ENCODE assay signal across 36 cellular contexts in the genomic region with DNA sequence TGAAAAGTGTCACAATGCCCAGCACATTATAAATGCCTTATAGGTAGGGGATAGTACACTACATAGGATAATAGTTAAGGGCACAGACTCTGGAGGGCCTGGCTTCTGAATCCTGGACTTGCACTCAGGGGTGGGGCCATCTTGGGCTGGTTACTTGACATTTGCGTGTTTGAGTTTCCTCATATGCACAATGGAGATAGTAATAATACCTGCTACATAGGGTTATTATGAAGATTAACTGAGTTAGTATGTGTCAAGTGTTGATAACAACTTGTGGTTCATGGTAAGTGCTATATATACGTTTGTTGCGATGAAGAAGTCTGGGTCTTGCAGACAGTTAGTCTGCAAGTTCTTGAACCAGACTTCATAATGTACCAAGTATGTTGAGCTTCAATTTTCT. TPM values are rescaled to one million over a fixed set of nuclear protein-coding genes. Genes with fewer than 3 reads are reported as not detected.
"Had no signal": no experiment of that assay in that cellular context is flagged by ENCODE, and none has a peak within 500 bp of the region (broad histone marks: within the 10 kb centered on the region; RNA-seq: fewer than 3 reads in every experiment).

No MANE protein-coding gene starts in this region.

- H3K27ac ChIP-seq: body of pancreas, brain microvascular endothelial cell, breast epithelium, WERI-Rb-1 had no signal

- H3K4me1 Mint-ChIP-seq: activated CD4-positive, alpha-beta memory T cell treated with anti-CD3 and anti-CD28 coated beads, Interleukin-2, amount 10 ng/mL, durations not matched to agents 7 days and 5 days; activated CD4-positive, alpha-beta T cell treated with anti-CD3 and anti-CD28 coated beads for 36 hours; activated CD4-positive, alpha-beta T cell treated with anti-CD3 and anti-CD28 coated beads, Interleukin-2, amount 10 ng/mL, durations not matched to agents 7 days and 5 days; activated CD8-positive, alpha-beta memory T cell treated with anti-CD3 and anti-CD28 coated beads, Interleukin-2, amount 10 ng/mL, durations not matched to agents 7 days and 5 days; activated naive CD8-positive, alpha-beta T cell treated with anti-CD3 and anti-CD28 coated beads for 36 hours; activated T-helper 17 cell treated with anti-CD3 and anti-CD28 coated beads, Interleukin-2, amount 50 U/mL, for 72 hours had no signal

- H3K9me3 Mint-ChIP-seq: activated CD4-positive, alpha-beta memory T cell treated with anti-CD3 and anti-CD28 coated beads, Interleukin-2, amount 10 ng/mL, durations not matched to agents 7 days and 5 days; activated CD4-positive, alpha-beta T cell treated with anti-CD3 and anti-CD28 coated beads, Interleukin-2, amount 10 ng/mL, durations not matched to agents 7 days and 5 days; activated naive CD8-positive, alpha-beta T cell treated with anti-CD3 and anti-CD28 coated beads for 36 hours; activated T-cell treated with anti-CD3 and anti-CD28 coated beads, Interleukin-2, amount 50 U/mL, for 4 hours; activated T-helper 1 cell treated with anti-CD3 and anti-CD28 coated beads, Interleukin-12 subunit alpha, Interleukin-12 subunit beta, Interleukin-2, Interleukin-4 antibody, amounts not matched to agents 30 ng/mL and 10 ng/mL and 1 ng/mL, durations not matched to agents 14 hours and 24 hours and 36 hours; T-helper 1 cell treated with Interleukin-12 subunit alpha and Interleukin-12 subunit beta and Interleukin-4 antibody, amounts not matched to agents 30 μg/mL and 1 μg/mL, for 36 hours; T-helper 2 cell treated with Interferon-gamma antibody and Interleukin-4, amounts not matched to agents 5 μg/mL and 100 μg/mL, for 36 hours; WTC11 had no signal

- H3K27ac Mint-ChIP-seq: activated CD4-positive, alpha-beta memory T cell treated with anti-CD3 and anti-CD28 coated beads, Interleukin-2, amount 10 ng/mL, durations not matched to agents 7 days and 5 days; activated CD4-positive, alpha-beta T cell treated with anti-CD3 and anti-CD28 coated beads for 36 hours; activated CD4-positive, alpha-beta T cell treated with anti-CD3 and anti-CD28 coated beads, Interleukin-2, amount 10 ng/mL, durations not matched to agents 7 days and 5 days; activated CD8-positive, alpha-beta memory T cell treated with anti-CD3 and anti-CD28 coated beads, Interleukin-2, amount 10 ng/mL, durations not matched to agents 7 days and 5 days; activated CD8-positive, alpha-beta T cell treated with anti-CD3 and anti-CD28 coated beads, Interleukin-2, amount 10 ng/mL, durations not matched to agents 7 days and 5 days; activated naive CD4-positive, alpha-beta T cell treated with anti-CD3 and anti-CD28 coated beads for 36 hours; activated naive CD4-positive, alpha-beta T cell treated with anti-CD3 and anti-CD28 coated beads, Interleukin-2, amount 50 U/mL, for 72 hours; activated naive CD8-positive, alpha-beta T cell treated with anti-CD3 and anti-CD28 coated beads for 36 hours; activated T-cell treated with anti-CD3 and anti-CD28 coated beads, Interleukin-2, amount 50 U/mL, for 72 hours; activated T-helper 1 cell treated with anti-CD3 and anti-CD28 coated beads, Interleukin-12 subunit alpha, Interleukin-12 subunit beta, Interleukin-2, Interleukin-4 antibody, amounts not matched to agents 30 ng/mL and 10 ng/mL and 1 ng/mL, durations not matched to agents 14 hours and 24 hours and 36 hours; activated T-helper 17 cell treated with anti-CD3 and anti-CD28 coated beads, Interleukin-2, amount 50 U/mL, for 72 hours; T-helper 1 cell treated with Interleukin-12 subunit alpha and Interleukin-12 subunit beta and Interleukin-4 antibody, amounts not matched to agents 30 μg/mL and 1 μg/mL, for 36 hours; T-helper 2 cell treated with Interferon-gamma antibody and Interleukin-4, amounts not matched to agents 5 μg/mL and 100 μg/mL, for 36 hours; WTC11 had no signal

- H3K4me3 ChIP-seq: adrenal gland, body of pancreas, breast epithelium had no signal

- H3K36me3 ChIP-seq: adrenal gland, brain microvascular endothelial cell, breast epithelium, WERI-Rb-1 had no signal

- H3K4me1 ChIP-seq: body of pancreas had no signal

- H3K9me3 ChIP-seq: adrenal gland, body of pancreas, breast epithelium had no signal

- H3K36me3 Mint-ChIP-seq: activated CD8-positive, alpha-beta memory T cell treated with anti-CD3 and anti-CD28 coated beads, Interleukin-2, amount 10 ng/mL, durations not matched to agents 7 days and 5 days; activated naive CD4-positive, alpha-beta T cell treated with anti-CD3 and anti-CD28 coated beads, Interleukin-2, amount 50 U/mL, for 72 hours; activated naive CD8-positive, alpha-beta T cell treated with anti-CD3 and anti-CD28 coated beads for 36 hours; WTC11 had no signal

- H3K27me3 ChIP-seq: adrenal gland, body of pancreas, brain microvascular endothelial cell, breast epithelium had no signal

- DNase-seq: activated CD4-positive, alpha-beta memory T cell treated with anti-CD3 and anti-CD28 coated beads, Interleukin-2, amount 10 ng/mL, durations not matched to agents 7 days and 5 days; activated CD4-positive, alpha-beta T cell treated with anti-CD3 and anti-CD28 coated beads for 1 hour; activated CD4-positive, alpha-beta T cell treated with anti-CD3 and anti-CD28 coated beads for 36 hours; activated CD4-positive, alpha-beta T cell treated with anti-CD3 and anti-CD28 coated beads for 48 hours; activated CD4-positive, alpha-beta T cell treated with anti-CD3 and anti-CD28 coated beads, Interleukin-2, amount 10 ng/mL, durations not matched to agents 7 days and 5 days; activated CD4-positive, alpha-beta T cell treated with anti-CD3 and anti-CD28 coated beads, Interleukin-2, amount 50 U/mL, for 48 hours; activated CD4-positive, CD25-positive, alpha-beta regulatory T cell; activated CD8-positive, alpha-beta memory T cell treated with anti-CD3 and anti-CD28 coated beads for 24 hours; activated CD8-positive, alpha-beta memory T cell treated with anti-CD3 and anti-CD28 coated beads, Interleukin-2, amount 10 ng/mL, durations not matched to agents 7 days and 5 days; activated CD8-positive, alpha-beta memory T cell treated with anti-CD3 and anti-CD28 coated beads, Interleukin-2, amount 50 U/mL, for 48 hours; activated CD8-positive, alpha-beta T cell treated with anti-CD3 and anti-CD28 coated beads, Interleukin-2, amount 10 ng/mL, durations not matched to agents 7 days and 5 days; activated effector memory CD4-positive, alpha-beta T cell treated with anti-CD3 and anti-CD28 coated beads, Interleukin-2, amount 50 U/mL, for 16 hours; activated gamma-delta T cell treated with Interleukin-2 at 50 U/mL for 16 hours; activated naive CD4-positive, alpha-beta T cell; activated naive CD4-positive, alpha-beta T cell treated with anti-CD3 and anti-CD28 coated beads for 36 hours; activated naive CD4-positive, alpha-beta T cell treated with anti-CD3 and anti-CD28 coated beads, Interleukin-2, amount 50 U/mL, for 16 hours; activated naive CD8-positive, alpha-beta T cell treated with anti-CD3 and anti-CD28 coated beads for 36 hours; activated T-cell treated with anti-CD3 and anti-CD28 coated beads, Interleukin-2, amount 50 U/mL, for 4 hours; activated T-cell treated with anti-CD3 and anti-CD28 coated beads, Interleukin-2, amount 50 U/mL, for 72 hours; adrenal gland; amniotic stem cell; aorta; body of pancreas; brain microvascular endothelial cell; central memory CD4-positive, alpha-beta T cell; T-helper 1 cell; T-helper 2 cell; T-helper 9 cell; WERI-Rb-1 had no signal

- H3K4me3 Mint-ChIP-seq: activated CD4-positive, alpha-beta memory T cell treated with anti-CD3 and anti-CD28 coated beads, Interleukin-2, amount 10 ng/mL, durations not matched to agents 7 days and 5 days; activated CD4-positive, alpha-beta T cell treated with anti-CD3 and anti-CD28 coated beads for 36 hours; activated CD4-positive, alpha-beta T cell treated with anti-CD3 and anti-CD28 coated beads, Interleukin-2, amount 10 ng/mL, durations not matched to agents 7 days and 5 days; activated CD8-positive, alpha-beta memory T cell treated with anti-CD3 and anti-CD28 coated beads, Interleukin-2, amount 10 ng/mL, durations not matched to agents 7 days and 5 days; activated CD8-positive, alpha-beta T cell treated with anti-CD3 and anti-CD28 coated beads, Interleukin-2, amount 10 ng/mL, durations not matched to agents 7 days and 5 days; activated naive CD4-positive, alpha-beta T cell treated with anti-CD3 and anti-CD28 coated beads for 36 hours; activated naive CD8-positive, alpha-beta T cell treated with anti-CD3 and anti-CD28 coated beads for 36 hours; activated T-cell treated with anti-CD3 and anti-CD28 coated beads, Interleukin-2, amount 50 U/mL, for 4 hours; activated T-cell treated with anti-CD3 and anti-CD28 coated beads, Interleukin-2, amount 50 U/mL, for 72 hours; activated T-helper 1 cell treated with anti-CD3 and anti-CD28 coated beads, Interleukin-12 subunit alpha, Interleukin-12 subunit beta, Interleukin-2, Interleukin-4 antibody, amounts not matched to agents 30 ng/mL and 10 ng/mL and 1 ng/mL, durations not matched to agents 14 hours and 24 hours and 36 hours; activated T-helper 17 cell treated with anti-CD3 and anti-CD28 coated beads, Interleukin-2, amount 50 U/mL, for 72 hours; T-helper 1 cell treated with Interleukin-12 subunit alpha and Interleukin-12 subunit beta and Interleukin-4 antibody, amounts not matched to agents 30 μg/mL and 1 μg/mL, for 36 hours; T-helper 2 cell treated with Interferon-gamma antibody and Interleukin-4, amounts not matched to agents 5 μg/mL and 100 μg/mL, for 36 hours; WTC11 had no signal

- H3K27me3 Mint-ChIP-seq: activated CD4-positive, alpha-beta memory T cell treated with anti-CD3 and anti-CD28 coated beads, Interleukin-2, amount 10 ng/mL, durations not matched to agents 7 days and 5 days; activated CD4-positive, alpha-beta T cell treated with anti-CD3 and anti-CD28 coated beads for 36 hours; activated CD4-positive, alpha-beta T cell treated with anti-CD3 and anti-CD28 coated beads, Interleukin-2, amount 10 ng/mL, durations not matched to agents 7 days and 5 days; activated CD8-positive, alpha-beta memory T cell treated with anti-CD3 and anti-CD28 coated beads, Interleukin-2, amount 10 ng/mL, durations not matched to agents 7 days and 5 days; activated T-helper 17 cell treated with anti-CD3 and anti-CD28 coated beads, Interleukin-2, amount 50 U/mL, for 72 hours had no signal

RNA-seq across cellular contexts. Expression of a gene that starts 37.0 kb away (rescaled TPM):
- total RNA-seq: activated CD4-positive, alpha-beta memory T cell treated with anti-CD3 and anti-CD28 coated beads, Interleukin-2, amount 10 ng/mL, durations not matched to agents 7 days and 5 days; activated CD8-positive, alpha-beta memory T cell treated with anti-CD3 and anti-CD28 coated beads, Interleukin-2, amount 10 ng/mL, durations not matched to agents 7 days and 5 days; activated CD8-positive, alpha-beta T cell treated with anti-CD3 and anti-CD28 coated beads, Interleukin-2, amount 10 ng/mL, durations not matched to agents 7 days and 5 days; activated naive CD4-positive, alpha-beta T cell treated with anti-CD3 and anti-CD28 coated beads for 36 hours; activated T-helper 17 cell treated with anti-CD3 and anti-CD28 coated beads, Interleukin-2, amount 50 U/mL, for 72 hours had no signal
